In genomic region chr7:148289630-148290029, GRCh38 we compare ENCODE assay signal across 18 cellular contexts.
DNase-seq lines count a peak whose midpoint lies in the region; ATAC-seq and TF ChIP-seq lines count a peak whose summit lies in the region.
"Had no signal": no experiment of that assay in that cellular context is flagged by ENCODE, and none has a peak within 500 bp of the region (broad histone marks: within the 10 kb centered on the region; RNA-seq: fewer than 3 reads in every experiment).

No MANE protein-coding gene starts in this region.

- no peak for TF ChIP-seq RAD21 in neural cell (conservative IDR thresholded peaks at IDR 0.05)

- ATAC-seq in GM18499 (IDR thresholded peaks at IDR 0.05; ENCODE audit: insufficient read depth, unreplicated experiment) = peak; percentile 91
- peak; percentile 82 for ATAC-seq in GM21723 (IDR thresholded peaks at IDR 0.05; ENCODE audit: unreplicated experiment)
- ATAC-seq in HG03520 (IDR thresholded peaks at IDR 0.05; ENCODE audit: unreplicated experiment) = peak; percentile 80
- ATAC-seq: left lung, upper lobe of right lung had no signal

- DNase-seq in central memory CD4-positive, alpha-beta T cell = no peak
- DNase-seq in HEK293T (ENCODE audit: extremely low spot score) (no peak), NCI-H82 (lab: John Stamatoyannopoulos, UW) (no peak)
- DNase-seq: activated CD4-positive, alpha-beta T cell treated with anti-CD3 and anti-CD28 coated beads, Interleukin-2, amount 50 U/mL, for 48 hours; activated gamma-delta T cell; EL; hippocampal formation; left lung; naive B cell; NK-92 treated with Interleukin-12 subunit alpha and Interleukin-12 subunit beta, amount 100 ng/mL, for 24 hours; SIG-M5; T1000; upper lobe of right lung had no signal

- no peaks in the 10 kb centered on the region for H3K27me3 ChIP-seq in neural cell (ENCODE audit: insufficient read depth, low read depth, low read length)
- H3K27me3 ChIP-seq: ascending aorta, left lung had no signal

- no peak overlapping the region for H3K9ac ChIP-seq in neural cell (ENCODE audit: low read length)

- H3K4me2 ChIP-seq in neural cell (ENCODE audit: low read length) = no peak overlapping the region

- H4K20me1 ChIP-seq in neural cell (ENCODE audit: insufficient read depth) = no peaks in the 10 kb centered on the region

- CTCF ChIA-PET in HEK293T (lab: Yijun Ruan, JAX) = interaction anchor here (0.7 to 1.0 kb wide), 2 partner anchors 26 to 191 kb away, joined by 3 read pairs; no protein-coding TSS in a partner anchor

- POLR2A ChIA-PET in HEK293T (lab: Yijun Ruan, JAX) = no interaction called here

- H3K36me3 ChIP-seq in neural cell (ENCODE audit: insufficient read depth, low read length) = no peaks in the 10 kb centered on the region
- H3K36me3 ChIP-seq: ascending aorta, left lung, upper lobe of right lung had no signal

- TF ChIP-seq CTCF in neural cell (IDR thresholded peaks at IDR 0.05; ENCODE audit: poor library complexity, severe bottlenecking) = no peak

- H3K27ac ChIP-seq in neural cell (ENCODE audit: low read length) = peak overlapping the region; percentile 85
- H3K27ac ChIP-seq: ascending aorta, left lung, upper lobe of right lung had no signal

- no peak for TF ChIP-seq EP300 in neural cell (conservative IDR thresholded peaks at IDR 0.05; ENCODE audit: poor library complexity, severe bottlenecking)

- H3K4me3 ChIP-seq in neural cell (ENCODE audit: low read length) = no peak overlapping the region
- H3K4me3 ChIP-seq: ascending aorta, left lung, upper lobe of right lung had no signal

- peaks cover 6% of the 10 kb centered on the region for H3F3A ChIP-seq in neural cell (ENCODE audit: insufficient read depth, low read length, poor library complexity, severe bottlenecking)

- H3K9me2 ChIP-seq in neural cell (ENCODE audit: insufficient read depth, low read length) = no peaks in the 10 kb centered on the region

- no peaks in the 10 kb centered on the region for H3K9me3 ChIP-seq in neural cell (ENCODE audit: low read length)
- H3K9me3 ChIP-seq: ascending aorta, left lung, upper lobe of right lung had no signal

- H2AFZ ChIP-seq in neural cell (ENCODE audit: low read depth, low read length) = no peak overlapping the region

- H3K79me2 ChIP-seq in neural cell (replicated peaks; ENCODE audit: insufficient read depth, low read length) = no peaks in the 10 kb centered on the region

TF ChIP-seq in neural cell, 6 proteins besides CTCF, POLR2A, EP300 and RAD21:
- no peak for TF ChIP-seq MXI1 (conservative IDR thresholded peaks at IDR 0.05; ENCODE audit: poor library complexity, severe bottlenecking)
- TF ChIP-seq SMC3 (conservative IDR thresholded peaks at IDR 0.05; ENCODE audit: poor library complexity) = no peak
- TF ChIP-seq EZH2 (IDR thresholded peaks at IDR 0.05; ENCODE audit: borderline replicate concordance, insufficient read depth, low read length, poor library complexity, severe bottlenecking) = no peak
- TF ChIP-seq TAF1 (IDR thresholded peaks at IDR 0.05; ENCODE audit: low read depth) = no peak

TF ChIP-seq in HEK293T, 16 proteins besides CTCF, POLR2A, EP300 and RAD21:
- TF ChIP-seq FOXA1 (IDR thresholded peaks at IDR 0.05) (no peak), SUZ12 (IDR thresholded peaks at IDR 0.05) (no peak), HDGF (IDR thresholded peaks at IDR 0.05; ENCODE audit: borderline replicate concordance) (no peak), FOXK2 (IDR thresholded peaks at IDR 0.05) (no peak), SP1 (IDR thresholded peaks at IDR 0.05) (no peak), FOXM1 (IDR thresholded peaks at IDR 0.05; ENCODE audit: borderline replicate concordance) (no peak), ELF4 (IDR thresholded peaks at IDR 0.05) (no peak), NFRKB (IDR thresholded peaks at IDR 0.05) (no peak), PKNOX1 (IDR thresholded peaks at IDR 0.05) (no peak), CTBP1 (IDR thresholded peaks at IDR 0.05; ENCODE audit: borderline replicate concordance) (no peak), ZNF384 (IDR thresholded peaks at IDR 0.05) (no peak), ARNT (IDR thresholded peaks at IDR 0.05) (no peak), L3MBTL2 (conservative IDR thresholded peaks at IDR 0.05) (no peak), LEF1 (IDR thresholded peaks at IDR 0.05; ENCODE audit: borderline replicate concordance) (no peak)
TF ChIP-seq in HEK293T: peak in this region for 0.
